8 cellular contexts compared by ENCODE assay signal in the genomic region with DNA sequence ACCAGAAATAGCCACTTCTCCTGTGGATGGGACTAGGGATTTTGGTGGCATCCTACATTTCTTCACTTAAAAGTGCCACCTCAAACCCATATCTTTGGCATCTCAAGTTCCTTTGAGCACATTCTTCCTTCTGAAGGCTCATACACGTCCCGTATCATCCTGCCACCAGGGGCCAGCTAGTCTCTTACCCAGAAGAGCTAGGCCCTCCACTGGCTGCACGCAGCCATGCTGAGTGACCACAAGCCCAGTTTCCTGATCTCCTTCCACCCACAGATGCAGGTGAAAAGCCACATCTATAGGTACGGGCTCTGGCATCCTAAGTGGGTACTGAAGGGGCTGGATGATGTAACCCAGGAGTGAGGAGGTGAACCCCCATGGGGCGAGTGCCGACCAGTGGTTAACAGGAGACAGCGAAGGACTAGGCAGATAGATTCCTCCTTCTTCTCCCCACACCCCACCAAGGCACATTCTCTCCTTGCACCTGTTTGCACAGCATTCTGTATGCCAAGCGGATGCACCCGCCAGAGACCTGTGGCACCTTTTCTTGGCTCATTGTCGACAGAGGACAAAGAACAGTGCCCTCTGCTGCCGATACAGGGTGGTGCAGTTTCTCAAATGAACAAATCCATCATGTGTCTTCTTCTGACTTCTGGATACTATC. TPM values are rescaled to one million over a fixed set of nuclear protein-coding genes. Genes with fewer than 3 reads are reported as not detected.
DNase-seq lines count a peak whose midpoint lies in the region; ATAC-seq and TF ChIP-seq lines count a peak whose summit lies in the region.

No MANE protein-coding gene starts in this region.

- no peaks in the 10 kb centered on the region for H3K9me3 Mint-ChIP-seq in naive B cell

- no peaks in the 10 kb centered on the region for H3K36me3 Mint-ChIP-seq in naive B cell

- no peak overlapping the region for H3K27ac ChIP-seq in A673 (ENCODE audit: low read depth, low read length, poor library complexity, severe bottlenecking)
- no peak overlapping the region for H3K27ac ChIP-seq in effector memory CD4-positive, alpha-beta T cell (ENCODE audit: insufficient read depth, low read length, poor library complexity, severe bottlenecking)

- peak; percentile 60 for DNase-seq in A673 (ENCODE audit: low spot score)
- DNase-seq in GM19238 (ENCODE audit: insufficient read length, low spot score), result peak; percentile 63
- peak; percentile 64 for DNase-seq in NCI-H2196 treated with DMSO at 0.1 percent for 48 hours (lab: John Stamatoyannopoulos, UW; ENCODE audit: unreplicated experiment)
- peak; percentile 75 to 81 for DNase-seq in activated CD4-positive, alpha-beta T cell treated with anti-CD3 and anti-CD28 coated beads, Interleukin-2, amount 50 U/mL, for 48 hours
- peak in 2 of 3 donors; percentile 12 to 33 for DNase-seq in effector memory CD4-positive, alpha-beta T cell
- peak; percentile 15 for DNase-seq in naive B cell
- DNase-seq in stromal cell of bone marrow (ENCODE audit: low read depth), result peak; percentile 20
- DNase-seq in DMS79 (lab: John Stamatoyannopoulos, UW), result no peak

- no peaks in the 10 kb centered on the region for H3K4me1 ChIP-seq in A673 (ENCODE audit: insufficient read depth, low read length, poor library complexity, severe bottlenecking)
- H3K4me1 ChIP-seq in effector memory CD4-positive, alpha-beta T cell (ENCODE audit: control insufficient read depth, insufficient read depth, low read length, poor library complexity, severe bottlenecking), result no peaks in the 10 kb centered on the region

- H3K4me3 ChIP-seq in A673 (ENCODE audit: low read depth, low read length, poor library complexity, severe bottlenecking), result no peak overlapping the region
- no peak overlapping the region for H3K4me3 ChIP-seq in effector memory CD4-positive, alpha-beta T cell (ENCODE audit: insufficient read depth, low read depth, low read length, poor library complexity, severe bottlenecking)

- no peaks in the 10 kb centered on the region for H3K36me3 ChIP-seq in A673 (ENCODE audit: insufficient read depth, low read length, poor library complexity, severe bottlenecking)
- no peaks in the 10 kb centered on the region for H3K36me3 ChIP-seq in effector memory CD4-positive, alpha-beta T cell (ENCODE audit: control insufficient read depth, insufficient read depth, low read length)

- POLR2A ChIA-PET in A673 (lab: Charles Lee; ENCODE audit: low non-redundant PET), result no interaction called here

- no peaks in the 10 kb centered on the region for H3K9me3 ChIP-seq in A673 (ENCODE audit: low read depth, low read length, poor library complexity, severe bottlenecking)
- no peaks in the 10 kb centered on the region for H3K9me3 ChIP-seq in effector memory CD4-positive, alpha-beta T cell (ENCODE audit: control insufficient read depth, low read length)

- no TSS peak for BruUV-seq in A673 (replicated peaks; lab: Mats Ljungman, UMichigan)

- no peak for ATAC-seq in naive B cell (ENCODE audit: low read depth in 2 of 2)

- TF ChIP-seq CTCF in A673 (conservative IDR thresholded peaks at IDR 0.05; ENCODE audit: low read depth, low read length), result peak; percentile 77

- no peaks in the 10 kb centered on the region for H3K27me3 Mint-ChIP-seq in naive B cell

- CTCF ChIA-PET in A673 (lab: Charles Lee), result no interaction called here

- intact Hi-C loops in A673 (cut with micrococcal nuclease; ENCODE audit: unreplicated experiment), result no loop called here

- H3K27ac Mint-ChIP-seq in naive B cell, result no peak overlapping the region

- H3K27me3 ChIP-seq in A673 (replicated peaks; ENCODE audit: insufficient read depth, low read depth, low read length, poor library complexity), result no peaks in the 10 kb centered on the region
- H3K27me3 ChIP-seq in effector memory CD4-positive, alpha-beta T cell (replicated peaks; ENCODE audit: control insufficient read depth, insufficient read depth, low read length, poor library complexity, severe bottlenecking), result no peaks in the 10 kb centered on the region

- H3K4me1 Mint-ChIP-seq in naive B cell, result peaks cover 0 to 4% (median 0%) of the 10 kb centered on the region in 3 donors

- H3K4me3 Mint-ChIP-seq in naive B cell, result no peak overlapping the region

RNA-seq across cellular contexts. Expression of gene SCGB3A1, which starts 14.4 kb away (rescaled TPM):
- total RNA-seq in A673 (2021), result not detected in 2 replicates
- not detected for polyA plus RNA-seq in naive B cell (ENCODE audit: low read depth in 6 of 6)

RNA-seq across cellular contexts. Expression of gene FLT4, which starts 43.7 kb away (rescaled TPM):
- 8.6 and 10.1 TPM in 2 replicates for total RNA-seq in A673 (2021)
- not detected for polyA plus RNA-seq in naive B cell (ENCODE audit: low read depth in 6 of 6)
